In the genomic region with DNA sequence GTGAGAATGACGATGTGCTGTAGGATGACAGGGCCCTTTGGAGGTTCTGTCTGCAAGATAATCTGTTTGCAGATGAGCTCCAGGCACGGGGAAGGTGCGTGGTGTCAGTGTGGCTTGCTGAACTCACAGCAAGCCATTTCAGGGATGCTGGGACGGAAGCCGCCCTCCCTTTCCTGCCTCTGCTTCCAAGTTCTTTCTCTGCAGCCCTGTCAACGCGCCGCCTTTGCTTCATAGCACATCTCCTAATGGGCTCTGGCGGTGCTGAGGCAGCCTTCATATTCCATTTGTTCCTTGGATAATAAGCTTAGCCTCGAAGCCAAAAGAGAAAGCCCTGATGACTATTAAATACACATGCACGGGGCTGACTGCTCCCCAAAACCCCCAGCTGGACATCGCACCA, we compare ENCODE assay signal across 14 cellular contexts.
"Had no signal": no experiment of that assay in that cellular context is flagged by ENCODE, and none has a peak within 500 bp of the region (broad histone marks: within the 10 kb centered on the region; RNA-seq: fewer than 3 reads in every experiment).

No MANE protein-coding gene starts in this region.

- H3K4me3 Mint-ChIP-seq: activated CD8-positive, alpha-beta memory T cell treated with anti-CD3 and anti-CD28 coated beads, Interleukin-2, amount 10 ng/mL, durations not matched to agents 7 days and 5 days; activated naive CD8-positive, alpha-beta T cell; activated T-cell treated with anti-CD3 and anti-CD28 coated beads, Interleukin-2, amount 50 U/mL, for 4 hours; nephron progenitor cell had no signal

- H3K9me3 ChIP-seq: left lung, ovary, tibial artery, vagina had no signal

- H3K9me3 Mint-ChIP-seq: activated T-cell treated with anti-CD3 and anti-CD28 coated beads, Interleukin-2, amount 50 U/mL, for 4 hours; nephron progenitor cell had no signal

- H3K36me3 Mint-ChIP-seq: activated CD8-positive, alpha-beta memory T cell treated with anti-CD3 and anti-CD28 coated beads, Interleukin-2, amount 10 ng/mL, durations not matched to agents 7 days and 5 days; activated naive CD8-positive, alpha-beta T cell had no signal

- H3K27ac Mint-ChIP-seq: activated naive CD8-positive, alpha-beta T cell; nephron progenitor cell had no signal

- H3K27ac ChIP-seq: left lung, ovary, tibial artery, vagina had no signal

- DNase-seq: activated CD4-positive, alpha-beta T cell treated with anti-CD3 and anti-CD28 coated beads, Interleukin-2, amount 50 U/mL, for 48 hours; activated CD8-positive, alpha-beta memory T cell treated with anti-CD3 and anti-CD28 coated beads, Interleukin-2, amount 10 ng/mL, durations not matched to agents 7 days and 5 days; activated gamma-delta T cell; activated T-cell treated with anti-CD3 and anti-CD28 coated beads, Interleukin-2, amount 50 U/mL, for 4 hours; left lung; mesenchymal stem cell; nephron progenitor cell; ovary had no signal

- ATAC-seq: activated CD4-positive, CD25-positive, alpha-beta regulatory T cell treated with anti-CD3 and anti-CD28 coated beads, Interleukin-2, amount 50 U/mL, for 24 hours; activated CD8-positive, alpha-beta memory T cell treated with anti-CD3 and anti-CD28 coated beads, Interleukin-2, amount 10 ng/mL, durations not matched to agents 7 days and 5 days; esophagus mucosa; left lung had no signal

- H3K27me3 ChIP-seq: ovary, tibial artery, vagina had no signal

- H3K4me3 ChIP-seq: left lung, ovary, smooth muscle cell, tibial artery, vagina had no signal

- H3K36me3 ChIP-seq: left lung, ovary, tibial artery, vagina had no signal
